Comparison of ENCODE assay signal across 1 cellular context in genomic region chr2:241616168-241617125, GRCh38.
TF ChIP-seq lines count a peak whose summit lies in the region.

No MANE protein-coding gene starts in this region.

TF ChIP-seq in GM23338, 12 proteins besides CTCF, POLR2A, EP300 and RAD21 (continued from another document):
- TF ChIP-seq STAT1 (IDR thresholded peaks at IDR 0.05; ENCODE audit: unreplicated experiment) (no peak), EZH2phosphoT487 (IDR thresholded peaks at IDR 0.05; ENCODE audit: unreplicated experiment) (no peak), CREB1 (CRISPR knock-in tag; IDR thresholded peaks at IDR 0.05; ENCODE audit: low read depth) (no peak), ZNF114 (CRISPR knock-in tag; IDR thresholded peaks at IDR 0.05) (no peak), EZH2 (IDR thresholded peaks at IDR 0.05; ENCODE audit: low read depth, unreplicated experiment) (no peak), ZNF462 (CRISPR knock-in tag; IDR thresholded peaks at IDR 0.05) (no peak)
- TF ChIP-seq, protein P1, sequence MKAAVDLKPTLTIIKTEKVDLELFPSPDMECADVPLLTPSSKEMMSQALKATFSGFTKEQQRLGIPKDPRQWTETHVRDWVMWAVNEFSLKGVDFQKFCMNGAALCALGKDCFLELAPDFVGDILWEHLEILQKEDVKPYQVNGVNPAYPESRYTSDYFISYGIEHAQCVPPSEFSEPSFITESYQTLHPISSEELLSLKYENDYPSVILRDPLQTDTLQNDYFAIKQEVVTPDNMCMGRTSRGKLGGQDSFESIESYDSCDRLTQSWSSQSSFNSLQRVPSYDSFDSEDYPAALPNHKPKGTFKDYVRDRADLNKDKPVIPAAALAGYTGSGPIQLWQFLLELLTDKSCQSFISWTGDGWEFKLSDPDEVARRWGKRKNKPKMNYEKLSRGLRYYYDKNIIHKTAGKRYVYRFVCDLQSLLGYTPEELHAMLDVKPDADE (IDR thresholded peaks at IDR 0.05): no peak
